Comparison of ENCODE assay signal across 13 cellular contexts in the genomic region with DNA sequence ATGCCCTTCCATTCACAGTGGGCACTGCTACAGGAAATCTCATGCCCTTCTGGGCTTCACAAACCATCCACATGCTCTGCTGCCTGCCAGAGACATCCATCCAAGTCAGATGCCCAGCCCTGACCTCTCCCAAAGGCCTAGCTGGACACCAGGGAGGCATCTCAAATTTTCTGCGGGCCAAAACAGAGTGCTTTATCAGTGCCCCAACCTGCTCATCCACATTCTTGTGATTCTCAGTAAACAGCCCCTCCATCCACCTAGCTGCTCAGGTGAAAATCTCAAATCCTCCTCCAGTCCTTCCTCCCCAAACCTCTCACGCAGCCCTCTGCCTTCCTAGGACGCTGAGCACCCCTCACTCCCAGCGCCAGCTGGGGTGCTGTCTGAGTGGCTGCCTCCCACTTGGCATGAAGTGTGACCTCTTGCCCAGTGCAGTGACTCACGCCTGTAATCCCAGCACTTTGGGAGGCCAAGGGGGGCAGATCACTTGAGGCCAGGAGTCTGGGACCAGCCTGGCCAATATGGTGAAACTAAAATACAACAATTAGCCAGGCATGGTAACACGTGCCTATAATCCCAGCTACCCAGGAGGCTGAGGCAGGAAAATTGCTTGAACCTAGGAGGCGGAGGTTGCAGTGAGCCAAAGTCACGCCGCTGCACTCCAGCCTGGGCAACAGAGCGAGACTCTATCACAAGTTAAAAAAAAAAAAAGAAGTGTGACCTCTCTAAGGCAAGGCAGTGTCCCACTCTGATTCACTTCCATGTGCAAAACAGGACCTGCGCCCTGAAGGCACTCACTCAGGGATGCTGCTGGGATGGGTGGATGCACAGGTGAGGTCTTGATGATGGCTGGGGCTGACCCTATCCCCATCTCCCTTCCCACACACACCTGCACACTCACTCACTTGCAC. TPM values are rescaled to one million over a fixed set of nuclear protein-coding genes. Genes with fewer than 3 reads are reported as not detected.
A peak's percentile ranks its signal among the peaks of the same experiment; 100 is the strongest.
DNase-seq lines count a peak whose midpoint lies in the region; ATAC-seq and TF ChIP-seq lines count a peak whose summit lies in the region.
"Had no signal": no experiment of that assay in that cellular context is flagged by ENCODE, and none has a peak within 500 bp of the region (broad histone marks: within the 10 kb centered on the region; RNA-seq: fewer than 3 reads in every experiment).

No MANE protein-coding gene starts in this region.

- no peak for DNase-seq in CD4-positive, CD25-positive, alpha-beta regulatory T cell
- DNase-seq in HCEC 1CT: peak; percentile 33
- no peak for DNase-seq in adipocyte (ENCODE audit: low read depth)
- DNase-seq in mesothelial cell of epicardium (ENCODE audit: low spot score in 2 of 2, unreplicated experiment in 2 of 2): peak in 1 of 2 experiments; percentile 66
- no peak for DNase-seq in stimulated activated CD4-positive, alpha-beta T cell treated with anti-CD3 and anti-CD28 coated beads, Interleukin-2, amount 100 ng/mL, for 24 hours
- DNase-seq in NCI-H524 (lab: John Stamatoyannopoulos, UW): no peak
- no peak for DNase-seq in AG08395 (ENCODE audit: low spot score)
- no peak for DNase-seq in activated CD4-positive, CD25-positive, alpha-beta regulatory T cell treated with anti-CD3 and anti-CD28 coated beads, Interleukin-2, amount 50 U/mL, for 72 hours
- DNase-seq: DMS 273 treated with DMSO at 0.1 percent for 48 hours, NCI-H2081 treated with DMSO at 0.1 percent for 48 hours, SIG-M5 had no signal

- H3K27ac Mint-ChIP-seq in CD4-positive, CD25-positive, alpha-beta regulatory T cell: peak overlapping the region in 1 of 3 donors; percentile 32
- H3K27ac Mint-ChIP-seq in mesothelial cell of epicardium: peak overlapping the region; percentile 94
- H3K27ac Mint-ChIP-seq: memory B cell; stimulated activated memory B cell treated with anti-CD40 and anti-IgM and Interleukin-4, amounts not matched to agents 10 μg/mL and 1 μg/mL and 100 μg/mL, for 72 hours had no signal

- no peaks in the 10 kb centered on the region for H3K9me3 ChIP-seq in CD4-positive, CD25-positive, alpha-beta regulatory T cell (ENCODE audit: control insufficient read depth in 2 of 2, low read length in 2 of 2)
- H3K9me3 ChIP-seq in adipocyte (ENCODE audit: control insufficient read depth, low read length): no peaks in the 10 kb centered on the region

- peaks cover 0 to 5% (median 0%) of the 10 kb centered on the region in 7 donors for H3K9me3 Mint-ChIP-seq in CD4-positive, CD25-positive, alpha-beta regulatory T cell
- no peaks in the 10 kb centered on the region for H3K9me3 Mint-ChIP-seq in mesothelial cell of epicardium
- H3K9me3 Mint-ChIP-seq: memory B cell; stimulated activated memory B cell treated with anti-CD40 and anti-IgM and Interleukin-4, amounts not matched to agents 10 μg/mL and 1 μg/mL and 100 μg/mL, for 72 hours had no signal

- peak overlapping the region; percentile 39 to 73 (median 58) for H3K4me3 Mint-ChIP-seq in CD4-positive, CD25-positive, alpha-beta regulatory T cell
- H3K4me3 Mint-ChIP-seq in mesothelial cell of epicardium: peak overlapping the region; percentile 52
- H3K4me3 Mint-ChIP-seq: memory B cell; stimulated activated memory B cell treated with anti-CD40 and anti-IgM and Interleukin-4, amounts not matched to agents 10 μg/mL and 1 μg/mL and 100 μg/mL, for 72 hours had no signal

- H3K27ac ChIP-seq in CD4-positive, CD25-positive, alpha-beta regulatory T cell (ENCODE audit: insufficient read depth, low read length, poor library complexity, severe bottlenecking): no peak overlapping the region

- TF ChIP-seq CTCF in mesothelial cell of epicardium (IDR thresholded peaks at IDR 0.05; ENCODE audit: unreplicated experiment): no peak

- peaks cover 16% of the 10 kb centered on the region for H3K4me1 ChIP-seq in CD4-positive, CD25-positive, alpha-beta regulatory T cell (ENCODE audit: control insufficient read depth, insufficient read depth, low read length, poor library complexity, severe bottlenecking)
- H3K4me1 ChIP-seq in adipocyte (ENCODE audit: control insufficient read depth, insufficient read depth, low read length): peaks cover 65% of the 10 kb centered on the region

- H3K9ac ChIP-seq in adipocyte (ENCODE audit: low read length): peak overlapping the region; percentile 21

- H3K4me3 ChIP-seq in CD4-positive, CD25-positive, alpha-beta regulatory T cell (ENCODE audit: low read depth, low read length): no peak overlapping the region
- no peak overlapping the region for H3K4me3 ChIP-seq in adipocyte (ENCODE audit: low read length)

- H3K36me3 ChIP-seq in CD4-positive, CD25-positive, alpha-beta regulatory T cell (ENCODE audit: control insufficient read depth, insufficient read depth, low read length): no peaks in the 10 kb centered on the region
- H3K36me3 ChIP-seq in adipocyte (ENCODE audit: control insufficient read depth, insufficient read depth, low read length, severe bottlenecking): no peaks in the 10 kb centered on the region

- peaks cover 19% of the 10 kb centered on the region for H3K27me3 Mint-ChIP-seq in CD4-positive, CD25-positive, alpha-beta regulatory T cell
- no peaks in the 10 kb centered on the region for H3K27me3 Mint-ChIP-seq in mesothelial cell of epicardium (ENCODE audit: low read depth)

- H3K4me1 Mint-ChIP-seq in CD4-positive, CD25-positive, alpha-beta regulatory T cell: peaks cover 6 to 26% (median 12%) of the 10 kb centered on the region in 4 donors
- peaks cover 60% of the 10 kb centered on the region for H3K4me1 Mint-ChIP-seq in mesothelial cell of epicardium
- H3K4me1 Mint-ChIP-seq: memory B cell had no signal

- no peaks in the 10 kb centered on the region for H3K36me3 Mint-ChIP-seq in CD4-positive, CD25-positive, alpha-beta regulatory T cell
- H3K36me3 Mint-ChIP-seq in mesothelial cell of epicardium: no peaks in the 10 kb centered on the region
- H3K36me3 Mint-ChIP-seq: memory B cell; stimulated activated memory B cell treated with anti-CD40 and anti-IgM and Interleukin-4, amounts not matched to agents 10 μg/mL and 1 μg/mL and 100 μg/mL, for 72 hours had no signal

- ATAC-seq in CD4-positive, CD25-positive, alpha-beta regulatory T cell (ENCODE audit: low read depth in 2 of 2): no peak
- ATAC-seq: stimulated activated memory B cell treated with anti-CD40 and anti-IgM and Interleukin-4, amounts not matched to agents 10 μg/mL and 1 μg/mL and 100 μg/mL, for 72 hours had no signal

- no peaks in the 10 kb centered on the region for H3K27me3 ChIP-seq in CD4-positive, CD25-positive, alpha-beta regulatory T cell (ENCODE audit: control insufficient read depth, insufficient read depth, low read length)
- H3K27me3 ChIP-seq in adipocyte (replicated peaks; ENCODE audit: control insufficient read depth, insufficient read depth, low read length): no peaks in the 10 kb centered on the region

RNA-seq across cellular contexts. Expression of a gene that starts 1.7 kb away (rescaled TPM):
- 5.0 TPM for total RNA-seq in CD4-positive, CD25-positive, alpha-beta regulatory T cell
- polyA plus RNA-seq in CD4-positive, CD25-positive, alpha-beta regulatory T cell: 1 to 10 TPM; 1.8 to 4.1 (median 2.1) TPM
- total RNA-seq in mesothelial cell of epicardium: 75.4 to 82.4 TPM (median 79.1 TPM) in 3 replicates

Comparison
In these comparisons a context has a peak if more than half of its experiments do, and no peak if none do; other contexts are left out.
1. RNA of a gene that starts 1.7 kb away (total RNA-seq): 75.4 to 82.4 TPM in mesothelial cell of epicardium; 5.0 TPM in CD4-positive, CD25-positive, alpha-beta regulatory T cell (single experiment); every median in the first group is over 10 times any median in the second.